Comparison of ENCODE assay signal across 17 cellular contexts in the genomic region with DNA sequence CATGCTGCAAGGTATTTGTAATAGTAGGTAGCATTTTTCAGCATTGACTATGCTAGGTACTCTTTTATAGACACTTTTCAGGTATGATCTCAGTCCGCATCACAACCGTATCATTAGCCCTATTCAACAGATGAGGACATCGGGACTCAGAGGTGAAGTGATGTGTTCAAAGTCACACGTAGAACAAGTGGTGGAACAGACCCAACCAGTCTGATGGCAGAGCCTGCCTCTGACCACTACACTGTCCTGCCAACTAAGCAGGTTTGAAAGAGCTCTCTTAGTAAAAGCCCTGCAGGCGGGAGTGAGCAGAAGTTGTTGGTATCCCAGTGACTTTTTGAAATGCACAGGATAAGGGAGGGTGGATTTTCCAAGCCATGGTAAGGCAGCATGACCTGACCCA. TPM values are rescaled to one million over a fixed set of nuclear protein-coding genes. Genes with fewer than 3 reads are reported as not detected.
"Had no signal": no experiment of that assay in that cellular context is flagged by ENCODE, and none has a peak within 500 bp of the region (broad histone marks: within the 10 kb centered on the region; RNA-seq: fewer than 3 reads in every experiment).

No MANE protein-coding gene starts in this region.

- H3K27ac Mint-ChIP-seq: dendritic cell treated with granulocyte-macrophage colony-stimulating factor and Interleukin-4, amounts not matched to agents 40 ng/mL and 50 ng/mL, for 4 days; endodermal cell; nephron progenitor cell had no signal

- H3K27me3 ChIP-seq: adrenal gland, heart right ventricle, transverse colon had no signal

- FAIRE-seq: frontal cortex had no signal

- H3K4me3 Mint-ChIP-seq: central memory CD8-positive, alpha-beta T cell; dendritic cell treated with granulocyte-macrophage colony-stimulating factor and Interleukin-4, amounts not matched to agents 40 ng/mL and 50 ng/mL, for 4 days; endodermal cell; nephron progenitor cell had no signal

- ATAC-seq: heart right ventricle, left ventricle myocardium superior, psoas muscle had no signal

- H3K27ac ChIP-seq: WERI-Rb-1 had no signal

- H3K9me3 ChIP-seq: adrenal gland, heart right ventricle, psoas muscle, transverse colon had no signal

- H3K27me3 Mint-ChIP-seq: central memory CD8-positive, alpha-beta T cell; dendritic cell treated with granulocyte-macrophage colony-stimulating factor and Interleukin-4, amounts not matched to agents 40 ng/mL and 50 ng/mL, for 4 days had no signal

- H3K9me3 Mint-ChIP-seq: central memory CD8-positive, alpha-beta T cell; dendritic cell treated with granulocyte-macrophage colony-stimulating factor and Interleukin-4, amounts not matched to agents 40 ng/mL and 50 ng/mL, for 4 days; endodermal cell; nephron progenitor cell had no signal

- H3K4me3 ChIP-seq: adrenal gland, heart right ventricle, psoas muscle, transverse colon had no signal

- DNase-seq: activated CD4-positive, alpha-beta T cell treated with anti-CD3 and anti-CD28 coated beads for 4 hours; activated gamma-delta T cell treated with Interleukin-2 at 50 U/mL for 16 hours; activated T-cell treated with anti-CD3 and anti-CD28 coated beads for 4 hours; adrenal gland; endodermal cell; heart right ventricle; islet precursor cell; left ventricle myocardium superior; mesendoderm; nephron progenitor cell; psoas muscle; stimulated activated CD4-positive, alpha-beta T cell treated with anti-CD3 and anti-CD28 coated beads, Interleukin-4, amount 100 ng/mL, for 24 hours; transverse colon; WERI-Rb-1 had no signal

- H3K4me1 Mint-ChIP-seq: endodermal cell, nephron progenitor cell had no signal

RNA-seq across cellular contexts. Expression of gene GMFG, which starts 34.9 kb away (rescaled TPM):
- total RNA-seq: endodermal cell had no signal
